1 cellular context compared by ENCODE assay signal in genomic region chr20:63400486-63401210, GRCh38.
TF ChIP-seq lines count a peak whose summit lies in the region.

No MANE protein-coding gene starts in this region.

TF ChIP-seq in HepG2, 621 proteins besides CTCF, POLR2A, EP300 and RAD21 (continued from another document):
- TF ChIP-seq THAP7 (CRISPR knock-in tag; IDR thresholded peaks at IDR 0.05) (no peak), ATAD3A (CRISPR knock-in tag; IDR thresholded peaks at IDR 0.05) (no peak), SALL2 (CRISPR knock-in tag; IDR thresholded peaks at IDR 0.05) (no peak), ZBTB8A (CRISPR knock-in tag; IDR thresholded peaks at IDR 0.05; ENCODE audit: borderline replicate concordance, low read depth) (no peak), ZIK1 (CRISPR knock-in tag; IDR thresholded peaks at IDR 0.05; ENCODE audit: borderline replicate concordance, low read depth) (no peak), ZNF740 (CRISPR knock-in tag; IDR thresholded peaks at IDR 0.05) (no peak), ELF1 (CRISPR knock-in tag; IDR thresholded peaks at IDR 0.05) (no peak), YEATS4 (CRISPR knock-in tag; IDR thresholded peaks at IDR 0.05; ENCODE audit: borderline replicate concordance) (no peak), ZNF331 (CRISPR knock-in tag; IDR thresholded peaks at IDR 0.05) (no peak)
- TF ChIP-seq, protein P1, sequence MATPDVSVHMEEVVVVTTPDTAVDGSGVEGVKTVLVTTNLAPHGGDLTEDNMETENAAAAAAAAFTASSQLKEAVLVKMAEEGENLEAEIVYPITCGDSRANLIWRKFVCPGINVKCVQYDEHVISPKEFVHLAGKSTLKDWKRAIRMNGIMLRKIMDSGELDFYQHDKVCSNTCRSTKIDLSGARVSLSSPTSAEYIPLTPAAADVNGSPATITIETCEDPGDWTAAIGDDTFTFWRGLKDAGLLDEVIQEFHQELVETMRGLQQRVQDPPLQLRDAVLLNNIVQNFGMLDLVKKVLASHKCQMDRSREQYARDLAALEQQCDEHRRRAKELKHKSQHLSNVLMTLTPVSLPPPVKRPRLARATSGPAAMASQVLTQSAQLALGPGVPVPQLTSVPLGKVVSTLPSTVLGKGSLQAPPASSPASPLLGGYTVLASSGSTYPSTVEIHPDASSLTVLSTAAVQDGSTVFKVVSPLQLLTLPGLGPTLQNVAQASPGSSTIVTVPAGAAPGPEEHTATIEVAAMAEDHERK (CRISPR knock-in tag; IDR thresholded peaks at IDR 0.05; ENCODE audit: low read depth): no peak
TF ChIP-seq in HepG2: peak in this region for 0.
